Comparison of ENCODE assay signal across 8 cellular contexts in genomic region chr11:66856496-66857233, GRCh38. TPM values are rescaled to one million over a fixed set of nuclear protein-coding genes. Genes with fewer than 3 reads are reported as not detected.
DNase-seq lines count a peak whose midpoint lies in the region; ATAC-seq and TF ChIP-seq lines count a peak whose summit lies in the region.

Gene LRFN4 (plus strand): TSS chr11:66857064. CDS start chr11:66857745, 681 bp downstream.

- H3K4me1 ChIP-seq in HAP-1, result peaks cover 5% of the 10 kb centered on the region

- ATAC-seq in natural killer cell, result peak; percentile 66 to 73 (median 68)

- H3K36me3 Mint-ChIP-seq in natural killer cell, result no peaks in the 10 kb centered on the region

- intact Hi-C loops in natural killer cell (cut with micrococcal nuclease), result no loop called here

- H3K27me3 Mint-ChIP-seq in natural killer cell (ENCODE audit: low read depth in 2 of 2), result no peaks in the 10 kb centered on the region

- H3K4me3 ChIP-seq in HAP-1 (peak within 1 kb of the TSS; percentile 76), fibroblast of the aortic adventitia (ENCODE audit: low read depth, low read length) (peak within 1 kb of the TSS; percentile 81)

- no peaks in the 10 kb centered on the region for H3K9me3 Mint-ChIP-seq in natural killer cell

- H3K4me3 Mint-ChIP-seq in natural killer cell, result peak within 1 kb of the TSS; percentile 86

- H3K27me3 ChIP-seq in HAP-1 (ENCODE audit: low read depth), result no peaks in the 10 kb centered on the region

- peaks cover 26% of the 10 kb centered on the region for H3K36me3 ChIP-seq in HAP-1 (replicated peaks)

- peaks cover 0 to 5% of the 10 kb centered on the region in 2 donors for H3K4me1 Mint-ChIP-seq in natural killer cell

- TF ChIP-seq CTCF in fibroblast of the aortic adventitia (IDR thresholded peaks at IDR 0.05; ENCODE audit: insufficient read depth, low read length) (no peak), natural killer cell (IDR thresholded peaks at IDR 0.05) (no peak)

- H3K27ac Mint-ChIP-seq in natural killer cell, result peak within 1 kb of the TSS in 1 of 2 donors; percentile 59

- H3K9me3 ChIP-seq in HAP-1, result no peaks in the 10 kb centered on the region

- in situ Hi-C loops in HAP-1 (cut with MboI; ENCODE audit: low sequenced_read_pairs), result no loop called here

- DNase-seq in NOMO-1 (lab: John Stamatoyannopoulos, UW; ENCODE audit: unreplicated experiment in 2 of 2) (peak; percentile 57 to 88), NOMO-1 treated with DMSO at 0.1 percent for 48 hours (lab: John Stamatoyannopoulos, UW; ENCODE audit: unreplicated experiment) (no peak), HAP-1 (ENCODE audit: low spot score in 2 of 2) (peak; percentile 21 to 43), MV-4-11 (lab: John Stamatoyannopoulos, UW) (peak; percentile 78), activated T-cell treated with anti-CD3 and anti-CD28 coated beads for 48 hours (ENCODE audit: low read depth) (peak; percentile 47), fibroblast of the aortic adventitia (ENCODE audit: low read depth) (no peak), natural killer cell (peak; percentile 51), amniotic stem cell (lab: John Stamatoyannopoulos, UW) (no peak)

RNA-seq across cellular contexts. Expression of gene LRFN4, which starts in this region (rescaled TPM):
- 5.9 and 25.8 TPM in 2 replicates for total RNA-seq in fibroblast of the aortic adventitia (ENCODE audit: low replicate concordance)
- 1 to 10 TPM; 1.2 to 3.4 (median 2.0) TPM for total RNA-seq in natural killer cell

Comparison
In these comparisons a context has a peak if more than half of its experiments do, and no peak if none do; other contexts are left out.
1. DNase-seq: peak in NOMO-1 (2 of 2), HAP-1 (2 of 2), MV-4-11 (single experiment), activated T-cell treated with anti-CD3 and anti-CD28 coated beads for 48 hours (single experiment) and natural killer cell (single experiment); none in NOMO-1 treated with DMSO at 0.1 percent for 48 hours (single experiment), fibroblast of the aortic adventitia (single experiment) and amniotic stem cell (single experiment).